Comparison of ENCODE assay signal across 9 cellular contexts in genomic region chr6:37442416-37443218, GRCh38. TPM values are rescaled to one million over a fixed set of nuclear protein-coding genes. Genes with fewer than 3 reads are reported as not detected.
A peak's percentile ranks its signal among the peaks of the same experiment; 100 is the strongest.
DNase-seq lines count a peak whose midpoint lies in the region; ATAC-seq and TF ChIP-seq lines count a peak whose summit lies in the region.
"Had no signal": no experiment of that assay in that cellular context is flagged by ENCODE, and none has a peak within 500 bp of the region (broad histone marks: within the 10 kb centered on the region; RNA-seq: fewer than 3 reads in every experiment).

No MANE protein-coding gene starts in this region.

- H3K36me3 Mint-ChIP-seq in CD4-positive, CD25-positive, alpha-beta regulatory T cell, result peaks cover 42% of the 10 kb centered on the region

- peak; percentile 12 to 60 for ATAC-seq in CD4-positive, CD25-positive, alpha-beta regulatory T cell (ENCODE audit: low read depth in 2 of 2)
- ATAC-seq in HG03432 (IDR thresholded peaks at IDR 0.05; ENCODE audit: unreplicated experiment), result no peak
- ATAC-seq in HG03565 (IDR thresholded peaks at IDR 0.05; ENCODE audit: unreplicated experiment), result no peak

- H3K9me3 Mint-ChIP-seq in CD4-positive, CD25-positive, alpha-beta regulatory T cell, result no peaks in the 10 kb centered on the region

- peaks cover 24 to 54% (median 43%) of the 10 kb centered on the region in 4 donors for H3K4me1 Mint-ChIP-seq in CD4-positive, CD25-positive, alpha-beta regulatory T cell

- peaks cover 39% of the 10 kb centered on the region for H3K79me2 ChIP-seq in osteoblast (ENCODE audit: insufficient read depth, low read length)

- TF ChIP-seq POLR2A in esophagus squamous epithelium (IDR thresholded peaks at IDR 0.05), result no peak

- H3K4me1 ChIP-seq in CD4-positive, CD25-positive, alpha-beta regulatory T cell (ENCODE audit: control insufficient read depth, insufficient read depth, low read length, poor library complexity, severe bottlenecking), result peaks cover 10% of the 10 kb centered on the region
- H3K4me1 ChIP-seq in esophagus squamous epithelium (peaks cover 7 to 27% (median 8%) of the 10 kb centered on the region in 3 donors), osteoblast (ENCODE audit: insufficient read depth, low read length) (peaks cover 3% of the 10 kb centered on the region)

- peak overlapping the region; percentile 73 to 92 (median 90) for H3K4me3 Mint-ChIP-seq in CD4-positive, CD25-positive, alpha-beta regulatory T cell

- H3K4me2 ChIP-seq in osteoblast (ENCODE audit: insufficient read depth, low read length), result peak overlapping the region; percentile 73

- H3K27ac ChIP-seq in CD4-positive, CD25-positive, alpha-beta regulatory T cell (ENCODE audit: insufficient read depth, low read length, poor library complexity, severe bottlenecking), result peak overlapping the region; percentile 71
- peak overlapping the region; percentile 40 to 79 (median 62) for H3K27ac ChIP-seq in esophagus squamous epithelium
- H3K27ac ChIP-seq in osteoblast (ENCODE audit: low read depth, low read length), result peak overlapping the region; percentile 45

- H3K27me3 Mint-ChIP-seq in CD4-positive, CD25-positive, alpha-beta regulatory T cell, result no peaks in the 10 kb centered on the region

- no peaks in the 10 kb centered on the region for H4K20me1 ChIP-seq in osteoblast (ENCODE audit: insufficient read depth, low read length)

- WGBS in esophagus squamous epithelium, 2 donors, result 7 to 14% methylated on average over 4 of the region's 4 CpGs

- H3K27ac Mint-ChIP-seq in CD4-positive, CD25-positive, alpha-beta regulatory T cell, result peak overlapping the region; percentile 95

- DNase-seq in CD4-positive, CD25-positive, alpha-beta regulatory T cell, result peak in 2 of 3 donors; percentile 20 to 55
- DNase-seq in OCI-M1 (lab: John Stamatoyannopoulos, UW) (peak; percentile 84), esophagus squamous epithelium (lab: John Stamatoyannopoulos, UW) (no peak), osteoblast (ENCODE audit: insufficient read length, low spot score, missing footprints) (no peak), DMS 273 treated with DMSO at 0.1 percent for 48 hours (lab: John Stamatoyannopoulos, UW) (no peak), KG1 (lab: John Stamatoyannopoulos, UW) (no peak)
- DNase-seq: Kasumi-1 had no signal

- no peaks in the 10 kb centered on the region for H3K27me3 ChIP-seq in CD4-positive, CD25-positive, alpha-beta regulatory T cell (ENCODE audit: control insufficient read depth, insufficient read depth, low read length)
- H3K27me3 ChIP-seq in esophagus squamous epithelium (no peaks in the 10 kb centered on the region), osteoblast (ENCODE audit: insufficient read depth, low read length) (no peaks in the 10 kb centered on the region)

- TF ChIP-seq CTCF in esophagus squamous epithelium (IDR thresholded peaks at IDR 0.05), result no peak
- TF ChIP-seq CTCF in osteoblast (IDR thresholded peaks at IDR 0.05; ENCODE audit: extremely low read depth, low read depth, low read length), result no peak

- H3K4me3 ChIP-seq in CD4-positive, CD25-positive, alpha-beta regulatory T cell (ENCODE audit: low read depth, low read length), result peak overlapping the region; percentile 80
- H3K4me3 ChIP-seq in esophagus squamous epithelium, result peak overlapping the region in 3 of 4 donors; percentile 15 to 51 (median 23)
- peak overlapping the region; percentile 52 for H3K4me3 ChIP-seq in osteoblast (ENCODE audit: insufficient read depth, low read length)

- H2AFZ ChIP-seq in osteoblast (ENCODE audit: low read length), result peak overlapping the region; percentile 63

- intact Hi-C loops in esophagus squamous epithelium (cut with DNase I), result no loop called here

- peaks cover 68% of the 10 kb centered on the region for H3K36me3 ChIP-seq in CD4-positive, CD25-positive, alpha-beta regulatory T cell (ENCODE audit: control insufficient read depth, insufficient read depth, low read length)
- H3K36me3 ChIP-seq in esophagus squamous epithelium (peaks cover 19 to 87% (median 28%) of the 10 kb centered on the region in 3 donors), osteoblast (ENCODE audit: insufficient read depth, low read length) (peaks cover 43% of the 10 kb centered on the region)

- no peaks in the 10 kb centered on the region for H3K9me3 ChIP-seq in CD4-positive, CD25-positive, alpha-beta regulatory T cell (ENCODE audit: control insufficient read depth in 2 of 2, low read length in 2 of 2)
- H3K9me3 ChIP-seq in esophagus squamous epithelium (no peaks in the 10 kb centered on the region), osteoblast (ENCODE audit: low read depth, low read length) (no peaks in the 10 kb centered on the region)

RNA-seq across cellular contexts. Expression of gene CMTR1, which starts 9.6 kb away (rescaled TPM):
- 91.2 TPM for total RNA-seq in CD4-positive, CD25-positive, alpha-beta regulatory T cell
- 10 to 100 TPM; 27.8 to 31.2 (median 29.1) TPM for polyA plus RNA-seq in CD4-positive, CD25-positive, alpha-beta regulatory T cell
- total RNA-seq in esophagus squamous epithelium (10 to 100 TPM; 15.2 to 30.5 (median 20.5) TPM), osteoblast (38.7 and 39.5 TPM in 2 replicates)

RNA-seq across cellular contexts. Expression of gene CCDC167, which starts 57.1 kb away (rescaled TPM):
- 43.6 TPM for total RNA-seq in CD4-positive, CD25-positive, alpha-beta regulatory T cell
- polyA plus RNA-seq in CD4-positive, CD25-positive, alpha-beta regulatory T cell, result 100 to 1,000 TPM; 172 to 274 (median 229) TPM
- 10 to 100 TPM; 16.4 to 77.8 (median 41.6) TPM for total RNA-seq in esophagus squamous epithelium
- total RNA-seq in osteoblast, result 8.8 and 14.8 TPM in 2 replicates

Comparison
In these comparisons a context has a peak if more than half of its experiments do, and no peak if none do; other contexts are left out.
1. ATAC-seq: peak in CD4-positive, CD25-positive, alpha-beta regulatory T cell (2 of 2); none in HG03432 (single experiment) and HG03565 (single experiment).
2. DNase-seq: peak in CD4-positive, CD25-positive, alpha-beta regulatory T cell (2 of 3) and OCI-M1 (single experiment); none in esophagus squamous epithelium (single experiment), osteoblast (single experiment), DMS 273 treated with DMSO at 0.1 percent for 48 hours (single experiment) and KG1 (single experiment).
3. H3K4me3 ChIP-seq: peak in every context shown above with its lines; median percentile 80 in CD4-positive, CD25-positive, alpha-beta regulatory T cell; 52 in osteoblast; 23 in esophagus squamous epithelium.
4. Peak in every context shown above with its lines, with median percentiles within 50 percentile points of each other: H3K27ac ChIP-seq.